In genomic region chr19:51803965-51804364, GRCh38 we compare ENCODE assay signal across 1 cellular context.
TF ChIP-seq lines count a peak whose summit lies in the region.

No MANE protein-coding gene starts in this region.

TF ChIP-seq in SK-N-SH, 30 proteins besides CTCF, POLR2A, EP300 and RAD21 (continued from another document):
- TF ChIP-seq JUND (IDR thresholded peaks at IDR 0.05) = no peak
- TF ChIP-seq GATA2 (CRISPR knock-in tag; IDR thresholded peaks at IDR 0.05) = no peak
- no peak for TF ChIP-seq MXI1 (IDR thresholded peaks at IDR 0.05; ENCODE audit: low read depth, low read length)
- TF ChIP-seq MEF2A (IDR thresholded peaks at IDR 0.05; ENCODE audit: borderline replicate concordance, low read depth) = no peak
TF ChIP-seq in SK-N-SH: peak in this region for 0.
